Comparison of ENCODE assay signal across 25 cellular contexts in the genomic region with DNA sequence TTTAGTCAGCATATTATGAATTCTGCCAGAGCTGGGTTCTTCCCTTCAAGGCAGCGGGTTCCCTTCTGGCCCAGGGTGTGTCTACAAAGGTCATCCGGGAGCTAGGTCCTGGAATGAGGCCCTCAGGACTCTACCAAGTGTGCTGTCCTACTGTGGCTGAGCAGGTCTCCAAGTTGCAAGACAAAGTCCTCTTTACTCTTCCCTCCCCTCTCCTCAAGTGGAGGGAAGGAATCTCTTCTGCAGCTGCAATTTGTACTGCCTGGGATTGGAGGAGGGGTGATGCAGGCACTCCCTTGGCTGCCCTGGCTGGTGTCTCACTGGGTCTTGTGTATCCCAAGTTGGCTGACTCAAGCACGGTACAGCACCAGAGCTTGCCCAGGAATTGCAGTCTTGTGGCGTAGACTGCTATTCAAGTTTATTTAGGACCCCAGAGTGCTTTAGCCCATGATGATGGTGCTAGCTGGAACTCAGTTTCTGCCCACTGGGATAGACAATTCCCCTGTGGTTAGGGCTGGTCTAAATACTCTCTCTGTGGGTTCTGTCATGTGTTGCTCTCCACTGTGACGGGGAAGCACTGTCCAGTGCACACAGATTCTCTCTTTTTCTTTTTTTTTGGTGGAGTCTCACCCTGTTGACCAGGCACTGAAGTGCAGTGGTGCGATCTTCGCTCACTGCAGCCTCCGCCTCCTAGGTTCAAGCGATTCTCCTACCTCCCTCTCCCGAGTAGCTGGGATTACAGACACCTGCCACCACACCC. TPM values are rescaled to one million over a fixed set of nuclear protein-coding genes. Genes with fewer than 3 reads are reported as not detected.
DNase-seq lines count a peak whose midpoint lies in the region; ATAC-seq and TF ChIP-seq lines count a peak whose summit lies in the region.
"Had no signal": no experiment of that assay in that cellular context is flagged by ENCODE, and none has a peak within 500 bp of the region (broad histone marks: within the 10 kb centered on the region; RNA-seq: fewer than 3 reads in every experiment).

No MANE protein-coding gene starts in this region.

- H3K36me3 ChIP-seq in mammary epithelial cell (ENCODE audit: insufficient read depth, low read length) = no peaks in the 10 kb centered on the region
- peaks cover 82% of the 10 kb centered on the region for H3K36me3 ChIP-seq in Karpas-422 (ENCODE audit: insufficient read depth, low read length)

- no peaks in the 10 kb centered on the region for H3K79me2 ChIP-seq in mammary epithelial cell (ENCODE audit: insufficient read depth, low read length)
- peaks cover 22% of the 10 kb centered on the region for H3K79me2 ChIP-seq in Karpas-422 (ENCODE audit: low read length)

- H3K9me3 ChIP-seq in mammary epithelial cell (replicated peaks; ENCODE audit: insufficient read depth, low read length) (no peaks in the 10 kb centered on the region), Karpas-422 (ENCODE audit: low read length) (no peaks in the 10 kb centered on the region)

- POLR2A ChIA-PET in MCF 10A (lab: Yijun Ruan, JAX) = no interaction called here

- dilution Hi-C loops in mammary epithelial cell (cut with HindIII; ENCODE audit: low sequenced_read_pairs) = no loop called here

- no peak overlapping the region for H3K27ac Mint-ChIP-seq in MCF 10A (ENCODE audit: low read depth, unreplicated experiment)
- no peak overlapping the region for H3K27ac Mint-ChIP-seq in stimulated activated naive B cell treated with anti-CD40 and anti-IgM and Interleukin-4, amounts not matched to agents 10 μg/mL and 1 μg/mL and 100 μg/mL, for 72 hours
- H3K27ac Mint-ChIP-seq: activated CD8-positive, alpha-beta T cell treated with anti-CD3 and anti-CD28 coated beads for 36 hours; activated naive CD8-positive, alpha-beta T cell treated with anti-CD3 and anti-CD28 coated beads, Interleukin-2, amount 50 U/mL, for 24 hours; H9; natural killer cell; stimulated activated effector memory CD8-positive, alpha-beta T cell treated with anti-CD3 and anti-CD28 coated beads, Interleukin-12 subunit alpha, Interleukin-12 subunit beta, amount 100 ng/mL, for 72 hours had no signal

- H3K9me2 ChIP-seq in Karpas-422 (replicated peaks; ENCODE audit: insufficient read depth, low read length) = no peaks in the 10 kb centered on the region

- peaks cover 8% of the 10 kb centered on the region for H3K36me3 Mint-ChIP-seq in MCF 10A (ENCODE audit: insufficient read depth, unreplicated experiment)
- H3K36me3 Mint-ChIP-seq in stimulated activated naive B cell treated with anti-CD40 and anti-IgM and Interleukin-4, amounts not matched to agents 10 μg/mL and 1 μg/mL and 100 μg/mL, for 72 hours = peaks cover 24 to 60% of the 10 kb centered on the region in 2 donors

- H3K9me3 Mint-ChIP-seq in MCF 10A (ENCODE audit: unreplicated experiment) = no peaks in the 10 kb centered on the region
- no peaks in the 10 kb centered on the region for H3K9me3 Mint-ChIP-seq in stimulated activated naive B cell treated with anti-CD40 and anti-IgM and Interleukin-4, amounts not matched to agents 10 μg/mL and 1 μg/mL and 100 μg/mL, for 72 hours
- H3K9me3 Mint-ChIP-seq: activated CD8-positive, alpha-beta T cell treated with anti-CD3 and anti-CD28 coated beads for 36 hours; activated naive CD8-positive, alpha-beta T cell treated with anti-CD3 and anti-CD28 coated beads, Interleukin-2, amount 50 U/mL, for 24 hours; H9; natural killer cell; stimulated activated effector memory CD8-positive, alpha-beta T cell treated with anti-CD3 and anti-CD28 coated beads, Interleukin-12 subunit alpha, Interleukin-12 subunit beta, amount 100 ng/mL, for 72 hours had no signal

- CTCF ChIA-PET in mammary epithelial cell (lab: Charles Lee; ENCODE audit: low non-redundant PET) (interaction anchor here (0.7 kb wide), 1 partner anchor 72 kb away, joined by 4 read pairs; no protein-coding TSS in a partner anchor), MCF 10A (lab: Yijun Ruan, JAX) (interaction anchor here (0.7 to 1.6 kb wide), 3 partner anchors 9 to 232 kb away, joined by 3 to 4 read pairs (median 3); no protein-coding TSS in a partner anchor)

- H2AFZ ChIP-seq in mammary epithelial cell (ENCODE audit: low read depth, low read length) (no peak overlapping the region), Karpas-422 (ENCODE audit: low read length) (no peak overlapping the region)

- H3K27ac ChIP-seq in mammary epithelial cell (ENCODE audit: insufficient read depth, low read depth, low read length) (peak overlapping the region; percentile 8), Karpas-422 (ENCODE audit: low read length) (peak overlapping the region; percentile 96)

- BruUV-seq in mammary epithelial cell (replicated peaks; lab: Mats Ljungman, UMichigan) (no TSS peak), MCF 10A (replicated peaks; lab: Mats Ljungman, UMichigan) (no TSS peak)

- H3K4me2 ChIP-seq in mammary epithelial cell (ENCODE audit: insufficient read depth, low read depth, low read length) (no peak overlapping the region), Karpas-422 (ENCODE audit: low read depth, low read length, poor library complexity, severe bottlenecking) (no peak overlapping the region)

- 82% methylated on average over 2 of the region's 10 CpGs for WGBS in mammary epithelial cell (ENCODE audit: low coverage, missing lambda C conversion rate)

- H3K4me1 Mint-ChIP-seq in MCF 10A (ENCODE audit: insufficient read depth, unreplicated experiment) = peaks cover 6% of the 10 kb centered on the region
- peaks cover 4 to 15% of the 10 kb centered on the region in 2 donors for H3K4me1 Mint-ChIP-seq in stimulated activated naive B cell treated with anti-CD40 and anti-IgM and Interleukin-4, amounts not matched to agents 10 μg/mL and 1 μg/mL and 100 μg/mL, for 72 hours
- H3K4me1 Mint-ChIP-seq: activated naive CD8-positive, alpha-beta T cell treated with anti-CD3 and anti-CD28 coated beads, Interleukin-2, amount 50 U/mL, for 24 hours; H9; natural killer cell; stimulated activated effector memory CD8-positive, alpha-beta T cell treated with anti-CD3 and anti-CD28 coated beads, Interleukin-12 subunit alpha, Interleukin-12 subunit beta, amount 100 ng/mL, for 72 hours had no signal

- DNase-seq in mammary epithelial cell = no peak
- no peak for DNase-seq in MCF 10A (ENCODE audit: unreplicated experiment)
- no peak for DNase-seq in Karpas-422
- DNase-seq in stimulated activated naive B cell treated with anti-CD40 and anti-IgM and Interleukin-4, amounts not matched to agents 10 μg/mL and 1 μg/mL and 100 μg/mL, for 72 hours = no peak
- DNase-seq in erythroblast (lab: John Stamatoyannopoulos, UW) = no peak
- DNase-seq in DMS 273 (lab: John Stamatoyannopoulos, UW; ENCODE audit: unreplicated experiment) = no peak
- DNase-seq in HuH-7 (ENCODE audit: low spot score) = no peak
- DNase-seq: activated CD8-positive, alpha-beta T cell treated with anti-CD3 and anti-CD28 coated beads for 36 hours; activated effector memory CD4-positive, alpha-beta T cell treated with Interleukin-2 at 50 U/mL for 16 hours; activated naive CD8-positive, alpha-beta T cell treated with anti-CD3 and anti-CD28 coated beads, Interleukin-2, amount 50 U/mL, for 24 hours; activated T-cell treated with anti-CD3 and anti-CD28 coated beads for 4 hours; DMS53; GF-D8; H9; Kasumi-1; natural killer cell; NCI-H1694; NCI-H524 treated with DMSO at 0.1 percent for 48 hours; NK-92 treated with Interleukin-12 subunit alpha and Interleukin-12 subunit beta, amount 100 ng/mL, for 24 hours; SHP77 treated with DMSO at 0.1 percent for 48 hours; stimulated activated CD4-positive, alpha-beta T cell treated with anti-CD3 and anti-CD28 coated beads, Interleukin-2, amount 100 ng/mL, for 48 hours had no signal

- no peak overlapping the region for H3K9ac ChIP-seq in mammary epithelial cell (ENCODE audit: insufficient read depth, low read length)
- H3K9ac ChIP-seq in Karpas-422 (ENCODE audit: low read length) = no peak overlapping the region

- H3K27me3 ChIP-seq in mammary epithelial cell (ENCODE audit: insufficient read depth, low read length) (no peaks in the 10 kb centered on the region), Karpas-422 (ENCODE audit: low read length) (no peaks in the 10 kb centered on the region)

- no peaks in the 10 kb centered on the region for H4K20me1 ChIP-seq in mammary epithelial cell (ENCODE audit: insufficient read depth, low read length)
- no peaks in the 10 kb centered on the region for H4K20me1 ChIP-seq in Karpas-422 (ENCODE audit: insufficient read depth, low read depth, low read length)

- in situ Hi-C loops in mammary epithelial cell (cut with MboI; ENCODE audit: low sequenced_read_pairs in 2 of 2) = no loop called here

- H3K4me3 Mint-ChIP-seq in MCF 10A (ENCODE audit: unreplicated experiment) = no peak overlapping the region
- no peak overlapping the region for H3K4me3 Mint-ChIP-seq in stimulated activated naive B cell treated with anti-CD40 and anti-IgM and Interleukin-4, amounts not matched to agents 10 μg/mL and 1 μg/mL and 100 μg/mL, for 72 hours
- H3K4me3 Mint-ChIP-seq: activated CD8-positive, alpha-beta T cell treated with anti-CD3 and anti-CD28 coated beads for 36 hours; activated naive CD8-positive, alpha-beta T cell treated with anti-CD3 and anti-CD28 coated beads, Interleukin-2, amount 50 U/mL, for 24 hours; H9; natural killer cell; stimulated activated effector memory CD8-positive, alpha-beta T cell treated with anti-CD3 and anti-CD28 coated beads, Interleukin-12 subunit alpha, Interleukin-12 subunit beta, amount 100 ng/mL, for 72 hours had no signal

- ATAC-seq in HG02588 (IDR thresholded peaks at IDR 0.05; ENCODE audit: unreplicated experiment) = peak; percentile 52
- ATAC-seq in stimulated activated naive B cell treated with anti-CD40 and anti-IgM and Interleukin-4, amounts not matched to agents 10 μg/mL and 1 μg/mL and 100 μg/mL, for 72 hours (replicated peaks) = peak; percentile 41 to 46
- ATAC-seq: activated CD8-positive, alpha-beta T cell treated with anti-CD3 and anti-CD28 coated beads for 36 hours; activated naive CD8-positive, alpha-beta T cell treated with anti-CD3 and anti-CD28 coated beads, Interleukin-2, amount 50 U/mL, for 24 hours; left lobe of liver; natural killer cell; Panc1; stimulated activated effector memory CD8-positive, alpha-beta T cell treated with anti-CD3 and anti-CD28 coated beads, Interleukin-12 subunit alpha, Interleukin-12 subunit beta, amount 100 ng/mL, for 72 hours had no signal

- intact Hi-C loops in mammary epithelial cell (cut with micrococcal nuclease) = no loop called here
- intact Hi-C loops in MCF 10A (cut with micrococcal nuclease) = no loop called here

- TF ChIP-seq POLR2A in erythroblast (IDR thresholded peaks at IDR 0.05; ENCODE audit: low read length) = no peak

- TF ChIP-seq CTCF in mammary epithelial cell (conservative IDR thresholded peaks at IDR 0.05 in 1 of 2, IDR thresholded peaks at IDR 0.05 in 1 of 2; ENCODE audit: extremely low read depth in 1 of 2, insufficient read depth in 1 of 2, low read depth in 1 of 2, low read length in 2 of 2) (no peak), MCF 10A (IDR thresholded peaks at IDR 0.05; ENCODE audit: unreplicated experiment) (no peak)

- H3K4me3 ChIP-seq in mammary epithelial cell (replicated peaks in 1 of 3; ENCODE audit: insufficient read depth in 1 of 3, low read depth in 2 of 3, low read length in 3 of 3) (no peak overlapping the region), Karpas-422 (ENCODE audit: low read length) (no peak overlapping the region)

- H3K27me3 Mint-ChIP-seq in MCF 10A (ENCODE audit: insufficient read depth, unreplicated experiment) = no peaks in the 10 kb centered on the region
- no peaks in the 10 kb centered on the region for H3K27me3 Mint-ChIP-seq in stimulated activated naive B cell treated with anti-CD40 and anti-IgM and Interleukin-4, amounts not matched to agents 10 μg/mL and 1 μg/mL and 100 μg/mL, for 72 hours
- H3K27me3 Mint-ChIP-seq: activated CD8-positive, alpha-beta T cell treated with anti-CD3 and anti-CD28 coated beads for 36 hours; activated naive CD8-positive, alpha-beta T cell treated with anti-CD3 and anti-CD28 coated beads, Interleukin-2, amount 50 U/mL, for 24 hours had no signal

- H3K4me1 ChIP-seq in mammary epithelial cell (ENCODE audit: insufficient read depth, low read length) (peaks cover 14% of the 10 kb centered on the region), Karpas-422 (ENCODE audit: low read length) (peaks cover 98% of the 10 kb centered on the region)

RNA-seq across cellular contexts. Expression of gene RFC3, which starts 28.5 kb away (rescaled TPM):
- total RNA-seq in mammary epithelial cell (10 to 100 TPM in 1 of 2 donors, 1 to 10 TPM in 1; 8.7 to 24.0 TPM), MCF 10A (2022) (13.4 and 17.5 TPM in 2 replicates)
- 24.2 TPM for polyA plus RNA-seq in mammary epithelial cell
- polyA minus RNA-seq in mammary epithelial cell = 17.8 TPM
- total RNA-seq in Karpas-422 (2014; rRNA removed; shearing (Covaris generic); ENCODE audit: low replicate concordance) = 144 and 321 TPM in 2 replicates
